1 cellular context compared by ENCODE assay signal in the genomic region with DNA sequence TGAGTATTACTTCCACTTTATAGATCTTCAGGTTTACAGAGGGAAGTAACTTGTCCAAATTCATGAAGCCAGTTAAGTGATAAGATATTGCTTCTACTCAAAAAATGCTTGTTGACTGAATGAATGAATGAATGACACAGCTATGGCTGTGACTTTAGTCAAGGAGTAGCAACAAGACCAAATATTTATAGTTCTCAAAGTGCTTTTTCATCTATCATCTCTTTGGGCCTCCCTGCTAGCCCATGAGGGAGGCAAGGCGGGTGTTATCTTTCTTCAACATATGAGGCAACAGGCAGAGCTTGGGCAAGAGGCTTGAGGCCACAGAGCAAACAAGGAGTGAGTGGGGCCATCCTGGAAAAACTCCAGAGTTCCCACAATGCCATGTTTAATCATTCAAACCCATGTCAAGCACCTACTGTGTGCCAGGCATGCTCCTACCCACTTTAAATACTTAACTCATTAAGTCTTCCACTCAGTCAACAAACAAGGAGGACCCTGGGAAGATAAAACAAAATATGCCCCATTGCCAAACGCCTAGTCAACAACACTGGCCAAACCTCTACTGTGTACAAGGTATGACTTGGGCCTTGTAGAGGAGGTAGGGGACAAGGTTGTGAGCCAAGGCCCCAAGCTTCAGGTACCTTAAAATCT.
A peak's percentile ranks its signal among the peaks of the same experiment; 100 is the strongest.
TF ChIP-seq lines count a peak whose summit lies in the region.

No MANE protein-coding gene starts in this region.

TF ChIP-seq in HepG2, 621 proteins besides CTCF, POLR2A, EP300 and RAD21 (continued from another document and continues in another):
- TF ChIP-seq, protein P1, sequence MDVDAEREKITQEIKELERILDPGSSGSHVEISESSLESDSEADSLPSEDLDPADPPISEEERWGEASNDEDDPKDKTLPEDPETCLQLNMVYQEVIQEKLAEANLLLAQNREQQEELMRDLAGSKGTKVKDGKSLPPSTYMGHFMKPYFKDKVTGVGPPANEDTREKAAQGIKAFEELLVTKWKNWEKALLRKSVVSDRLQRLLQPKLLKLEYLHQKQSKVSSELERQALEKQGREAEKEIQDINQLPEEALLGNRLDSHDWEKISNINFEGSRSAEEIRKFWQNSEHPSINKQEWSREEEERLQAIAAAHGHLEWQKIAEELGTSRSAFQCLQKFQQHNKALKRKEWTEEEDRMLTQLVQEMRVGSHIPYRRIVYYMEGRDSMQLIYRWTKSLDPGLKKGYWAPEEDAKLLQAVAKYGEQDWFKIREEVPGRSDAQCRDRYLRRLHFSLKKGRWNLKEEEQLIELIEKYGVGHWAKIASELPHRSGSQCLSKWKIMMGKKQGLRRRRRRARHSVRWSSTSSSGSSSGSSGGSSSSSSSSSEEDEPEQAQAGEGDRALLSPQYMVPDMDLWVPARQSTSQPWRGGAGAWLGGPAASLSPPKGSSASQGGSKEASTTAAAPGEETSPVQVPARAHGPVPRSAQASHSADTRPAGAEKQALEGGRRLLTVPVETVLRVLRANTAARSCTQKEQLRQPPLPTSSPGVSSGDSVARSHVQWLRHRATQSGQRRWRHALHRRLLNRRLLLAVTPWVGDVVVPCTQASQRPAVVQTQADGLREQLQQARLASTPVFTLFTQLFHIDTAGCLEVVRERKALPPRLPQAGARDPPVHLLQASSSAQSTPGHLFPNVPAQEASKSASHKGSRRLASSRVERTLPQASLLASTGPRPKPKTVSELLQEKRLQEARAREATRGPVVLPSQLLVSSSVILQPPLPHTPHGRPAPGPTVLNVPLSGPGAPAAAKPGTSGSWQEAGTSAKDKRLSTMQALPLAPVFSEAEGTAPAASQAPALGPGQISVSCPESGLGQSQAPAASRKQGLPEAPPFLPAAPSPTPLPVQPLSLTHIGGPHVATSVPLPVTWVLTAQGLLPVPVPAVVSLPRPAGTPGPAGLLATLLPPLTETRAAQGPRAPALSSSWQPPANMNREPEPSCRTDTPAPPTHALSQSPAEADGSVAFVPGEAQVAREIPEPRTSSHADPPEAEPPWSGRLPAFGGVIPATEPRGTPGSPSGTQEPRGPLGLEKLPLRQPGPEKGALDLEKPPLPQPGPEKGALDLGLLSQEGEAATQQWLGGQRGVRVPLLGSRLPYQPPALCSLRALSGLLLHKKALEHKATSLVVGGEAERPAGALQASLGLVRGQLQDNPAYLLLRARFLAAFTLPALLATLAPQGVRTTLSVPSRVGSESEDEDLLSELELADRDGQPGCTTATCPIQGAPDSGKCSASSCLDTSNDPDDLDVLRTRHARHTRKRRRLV (CRISPR knock-in tag; IDR thresholded peaks at IDR 0.05): no peak
- TF ChIP-seq, protein P2, sequence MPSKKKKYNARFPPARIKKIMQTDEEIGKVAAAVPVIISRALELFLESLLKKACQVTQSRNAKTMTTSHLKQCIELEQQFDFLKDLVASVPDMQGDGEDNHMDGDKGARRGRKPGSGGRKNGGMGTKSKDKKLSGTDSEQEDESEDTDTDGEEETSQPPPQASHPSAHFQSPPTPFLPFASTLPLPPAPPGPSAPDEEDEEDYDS (CRISPR knock-in tag; IDR thresholded peaks at IDR 0.05): peak; percentile 66; the same call in 1 of the 2 replicates
- TF ChIP-seq, protein P3, sequence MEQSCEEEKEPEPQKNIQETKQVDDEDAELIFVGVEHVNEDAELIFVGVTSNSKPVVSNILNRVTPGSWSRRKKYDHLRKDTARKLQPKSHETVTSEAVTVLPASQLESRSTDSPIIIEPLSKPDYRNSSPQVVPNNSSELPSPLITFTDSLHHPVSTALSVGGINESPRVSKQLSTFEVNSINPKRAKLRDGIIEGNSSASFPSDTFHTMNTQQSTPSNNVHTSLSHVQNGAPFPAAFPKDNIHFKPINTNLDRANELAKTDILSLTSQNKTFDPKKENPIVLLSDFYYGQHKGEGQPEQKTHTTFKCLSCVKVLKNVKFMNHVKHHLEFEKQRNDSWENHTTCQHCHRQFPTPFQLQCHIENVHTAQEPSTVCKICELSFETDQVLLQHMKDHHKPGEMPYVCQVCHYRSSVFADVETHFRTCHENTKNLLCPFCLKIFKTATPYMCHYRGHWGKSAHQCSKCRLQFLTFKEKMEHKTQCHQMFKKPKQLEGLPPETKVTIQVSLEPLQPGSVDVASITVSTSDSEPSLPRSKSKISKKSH (CRISPR knock-in tag; IDR thresholded peaks at IDR 0.05; ENCODE audit: borderline replicate concordance): no peak
- TF ChIP-seq, protein P4, sequence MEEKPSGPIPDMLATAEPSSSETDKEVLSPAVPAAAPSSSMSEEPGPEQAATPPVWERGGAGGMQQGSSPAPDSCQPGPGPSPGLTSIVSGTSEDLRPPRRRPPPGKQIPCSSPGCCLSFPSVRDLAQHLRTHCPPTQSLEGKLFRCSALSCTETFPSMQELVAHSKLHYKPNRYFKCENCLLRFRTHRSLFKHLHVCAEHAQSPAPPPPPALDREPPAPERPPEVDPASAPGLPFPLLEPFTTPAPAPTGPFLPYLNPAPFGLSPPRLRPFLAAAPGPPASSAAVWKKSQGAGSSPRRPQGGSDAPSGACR (CRISPR knock-in tag; IDR thresholded peaks at IDR 0.05): peak; percentile 99
- TF ChIP-seq, protein P5, sequence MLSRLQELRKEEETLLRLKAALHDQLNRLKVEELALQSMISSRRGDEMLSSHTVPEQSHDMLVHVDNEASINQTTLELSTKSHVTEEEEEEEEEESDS (CRISPR knock-in tag; IDR thresholded peaks at IDR 0.05; ENCODE audit: borderline replicate concordance): peak; percentile 74; the same call in 1 of the 2 replicates
- TF ChIP-seq, protein P6, sequence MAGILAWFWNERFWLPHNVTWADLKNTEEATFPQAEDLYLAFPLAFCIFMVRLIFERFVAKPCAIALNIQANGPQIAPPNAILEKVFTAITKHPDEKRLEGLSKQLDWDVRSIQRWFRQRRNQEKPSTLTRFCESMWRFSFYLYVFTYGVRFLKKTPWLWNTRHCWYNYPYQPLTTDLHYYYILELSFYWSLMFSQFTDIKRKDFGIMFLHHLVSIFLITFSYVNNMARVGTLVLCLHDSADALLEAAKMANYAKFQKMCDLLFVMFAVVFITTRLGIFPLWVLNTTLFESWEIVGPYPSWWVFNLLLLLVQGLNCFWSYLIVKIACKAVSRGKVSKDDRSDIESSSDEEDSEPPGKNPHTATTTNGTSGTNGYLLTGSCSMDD (CRISPR knock-in tag; IDR thresholded peaks at IDR 0.05): no peak
- no peak for TF ChIP-seq ZNF17 (CRISPR knock-in tag; IDR thresholded peaks at IDR 0.05)
- TF ChIP-seq HOXA3 (CRISPR knock-in tag; IDR thresholded peaks at IDR 0.05): peak; percentile 96
- no peak for TF ChIP-seq THYN1 (CRISPR knock-in tag; IDR thresholded peaks at IDR 0.05; ENCODE audit: borderline replicate concordance, low read depth)
- TF ChIP-seq, protein P7, sequence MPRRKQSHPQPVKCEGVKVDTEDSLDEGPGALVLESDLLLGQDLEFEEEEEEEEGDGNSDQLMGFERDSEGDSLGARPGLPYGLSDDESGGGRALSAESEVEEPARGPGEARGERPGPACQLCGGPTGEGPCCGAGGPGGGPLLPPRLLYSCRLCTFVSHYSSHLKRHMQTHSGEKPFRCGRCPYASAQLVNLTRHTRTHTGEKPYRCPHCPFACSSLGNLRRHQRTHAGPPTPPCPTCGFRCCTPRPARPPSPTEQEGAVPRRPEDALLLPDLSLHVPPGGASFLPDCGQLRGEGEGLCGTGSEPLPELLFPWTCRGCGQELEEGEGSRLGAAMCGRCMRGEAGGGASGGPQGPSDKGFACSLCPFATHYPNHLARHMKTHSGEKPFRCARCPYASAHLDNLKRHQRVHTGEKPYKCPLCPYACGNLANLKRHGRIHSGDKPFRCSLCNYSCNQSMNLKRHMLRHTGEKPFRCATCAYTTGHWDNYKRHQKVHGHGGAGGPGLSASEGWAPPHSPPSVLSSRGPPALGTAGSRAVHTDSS (CRISPR knock-in tag; conservative IDR thresholded peaks at IDR 0.05): no peak
- no peak for TF ChIP-seq ZNF660 (CRISPR knock-in tag; IDR thresholded peaks at IDR 0.05; ENCODE audit: borderline replicate concordance, low read depth)
- peak; percentile 75; the same call in 1 of the 2 replicates for TF ChIP-seq TP53 (CRISPR knock-in tag; conservative IDR thresholded peaks at IDR 0.05)
- TF ChIP-seq, protein P8, sequence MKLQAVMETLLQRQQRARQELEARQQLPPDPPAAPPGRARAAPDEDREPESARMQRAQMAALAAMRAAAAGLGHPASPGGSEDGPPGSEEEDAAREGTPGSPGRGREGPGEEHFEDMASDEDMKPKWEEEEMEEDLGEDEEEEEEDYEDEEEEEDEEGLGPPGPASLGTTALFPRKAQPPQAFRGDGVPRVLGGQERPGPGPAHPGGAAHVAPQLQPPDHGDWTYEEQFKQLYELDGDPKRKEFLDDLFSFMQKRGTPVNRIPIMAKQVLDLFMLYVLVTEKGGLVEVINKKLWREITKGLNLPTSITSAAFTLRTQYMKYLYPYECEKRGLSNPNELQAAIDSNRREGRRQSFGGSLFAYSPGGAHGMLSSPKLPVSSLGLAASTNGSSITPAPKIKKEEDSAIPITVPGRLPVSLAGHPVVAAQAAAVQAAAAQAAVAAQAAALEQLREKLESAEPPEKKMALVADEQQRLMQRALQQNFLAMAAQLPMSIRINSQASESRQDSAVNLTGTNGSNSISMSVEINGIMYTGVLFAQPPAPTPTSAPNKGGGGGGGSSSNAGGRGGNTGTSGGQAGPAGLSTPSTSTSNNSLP (IDR thresholded peaks at IDR 0.05; ENCODE audit: low read depth, low read length): peak; percentile 57
- TF ChIP-seq ZSCAN22 (CRISPR knock-in tag; IDR thresholded peaks at IDR 0.05): no peak; the same call in 1 of the 2 replicates
- TF ChIP-seq SP4 (CRISPR knock-in tag; IDR thresholded peaks at IDR 0.05): 0 out of 2 replicates have a peak, but pooled peaks have one; percentile 27
- TF ChIP-seq, protein P9, sequence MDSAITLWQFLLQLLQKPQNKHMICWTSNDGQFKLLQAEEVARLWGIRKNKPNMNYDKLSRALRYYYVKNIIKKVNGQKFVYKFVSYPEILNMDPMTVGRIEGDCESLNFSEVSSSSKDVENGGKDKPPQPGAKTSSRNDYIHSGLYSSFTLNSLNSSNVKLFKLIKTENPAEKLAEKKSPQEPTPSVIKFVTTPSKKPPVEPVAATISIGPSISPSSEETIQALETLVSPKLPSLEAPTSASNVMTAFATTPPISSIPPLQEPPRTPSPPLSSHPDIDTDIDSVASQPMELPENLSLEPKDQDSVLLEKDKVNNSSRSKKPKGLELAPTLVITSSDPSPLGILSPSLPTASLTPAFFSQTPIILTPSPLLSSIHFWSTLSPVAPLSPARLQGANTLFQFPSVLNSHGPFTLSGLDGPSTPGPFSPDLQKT (CRISPR knock-in tag; IDR thresholded peaks at IDR 0.05; ENCODE audit: borderline replicate concordance): no peak
- TF ChIP-seq MED13 (CRISPR knock-in tag; IDR thresholded peaks at IDR 0.05): peak; percentile 100
- TF ChIP-seq, protein P10, sequence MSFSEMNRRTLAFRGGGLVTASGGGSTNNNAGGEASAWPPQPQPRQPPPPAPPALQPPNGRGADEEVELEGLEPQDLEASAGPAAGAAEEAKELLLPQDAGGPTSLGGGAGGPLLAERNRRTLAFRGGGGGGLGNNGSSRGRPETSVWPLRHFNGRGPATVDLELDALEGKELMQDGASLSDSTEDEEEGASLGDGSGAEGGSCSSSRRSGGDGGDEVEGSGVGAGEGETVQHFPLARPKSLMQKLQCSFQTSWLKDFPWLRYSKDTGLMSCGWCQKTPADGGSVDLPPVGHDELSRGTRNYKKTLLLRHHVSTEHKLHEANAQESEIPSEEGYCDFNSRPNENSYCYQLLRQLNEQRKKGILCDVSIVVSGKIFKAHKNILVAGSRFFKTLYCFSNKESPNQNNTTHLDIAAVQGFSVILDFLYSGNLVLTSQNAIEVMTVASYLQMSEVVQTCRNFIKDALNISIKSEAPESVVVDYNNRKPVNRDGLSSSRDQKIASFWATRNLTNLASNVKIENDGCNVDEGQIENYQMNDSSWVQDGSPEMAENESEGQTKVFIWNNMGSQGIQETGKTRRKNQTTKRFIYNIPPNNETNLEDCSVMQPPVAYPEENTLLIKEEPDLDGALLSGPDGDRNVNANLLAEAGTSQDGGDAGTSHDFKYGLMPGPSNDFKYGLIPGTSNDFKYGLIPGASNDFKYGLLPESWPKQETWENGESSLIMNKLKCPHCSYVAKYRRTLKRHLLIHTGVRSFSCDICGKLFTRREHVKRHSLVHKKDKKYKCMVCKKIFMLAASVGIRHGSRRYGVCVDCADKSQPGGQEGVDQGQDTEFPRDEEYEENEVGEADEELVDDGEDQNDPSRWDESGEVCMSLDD (CRISPR knock-in tag; IDR thresholded peaks at IDR 0.05; ENCODE audit: borderline replicate concordance): 0 out of 2 replicates have a peak, but pooled peaks have one; percentile 77
- TF ChIP-seq ZNF615 (CRISPR knock-in tag; IDR thresholded peaks at IDR 0.05; ENCODE audit: borderline replicate concordance): peak; percentile 90
- peak; percentile 82 for TF ChIP-seq ELF3 (CRISPR knock-in tag; IDR thresholded peaks at IDR 0.05)
- peak; percentile 89 for TF ChIP-seq GFI1 (CRISPR knock-in tag; IDR thresholded peaks at IDR 0.05; ENCODE audit: borderline replicate concordance)
- TF ChIP-seq ZSCAN20 (CRISPR knock-in tag; IDR thresholded peaks at IDR 0.05; ENCODE audit: borderline replicate concordance): 0 out of 2 replicates have a peak, but pooled peaks have one; percentile 17
- 0 out of 2 replicates have a peak, but pooled peaks have one; percentile 20 for TF ChIP-seq SAFB2 (CRISPR knock-in tag; IDR thresholded peaks at IDR 0.05; ENCODE audit: borderline replicate concordance, low read depth)
- peak; percentile 91 for TF ChIP-seq TBL1XR1 (IDR thresholded peaks at IDR 0.05; ENCODE audit: borderline replicate concordance, low read length, partially characterized antibody)
- peak; percentile 89; the same call in 1 of the 2 replicates for TF ChIP-seq ETV6 (CRISPR knock-in tag; conservative IDR thresholded peaks at IDR 0.05)
- peak; percentile 89 for TF ChIP-seq SAP130 (CRISPR knock-in tag; IDR thresholded peaks at IDR 0.05; ENCODE audit: low read depth)
- peak; percentile 75 for TF ChIP-seq MAZ (IDR thresholded peaks at IDR 0.05; ENCODE audit: borderline replicate concordance, low read depth, low read length)
- TF ChIP-seq MAZ (CRISPR knock-in tag; IDR thresholded peaks at IDR 0.05; ENCODE audit: low read depth): peak; percentile 82
- TF ChIP-seq, protein P11, sequence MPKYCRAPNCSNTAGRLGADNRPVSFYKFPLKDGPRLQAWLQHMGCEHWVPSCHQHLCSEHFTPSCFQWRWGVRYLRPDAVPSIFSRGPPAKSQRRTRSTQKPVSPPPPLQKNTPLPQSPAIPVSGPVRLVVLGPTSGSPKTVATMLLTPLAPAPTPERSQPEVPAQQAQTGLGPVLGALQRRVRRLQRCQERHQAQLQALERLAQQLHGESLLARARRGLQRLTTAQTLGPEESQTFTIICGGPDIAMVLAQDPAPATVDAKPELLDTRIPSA (CRISPR knock-in tag; IDR thresholded peaks at IDR 0.05; ENCODE audit: borderline replicate concordance): no peak
- TF ChIP-seq ZMYM2 (CRISPR knock-in tag; IDR thresholded peaks at IDR 0.05): peak; percentile 99
- TF ChIP-seq, protein P12, sequence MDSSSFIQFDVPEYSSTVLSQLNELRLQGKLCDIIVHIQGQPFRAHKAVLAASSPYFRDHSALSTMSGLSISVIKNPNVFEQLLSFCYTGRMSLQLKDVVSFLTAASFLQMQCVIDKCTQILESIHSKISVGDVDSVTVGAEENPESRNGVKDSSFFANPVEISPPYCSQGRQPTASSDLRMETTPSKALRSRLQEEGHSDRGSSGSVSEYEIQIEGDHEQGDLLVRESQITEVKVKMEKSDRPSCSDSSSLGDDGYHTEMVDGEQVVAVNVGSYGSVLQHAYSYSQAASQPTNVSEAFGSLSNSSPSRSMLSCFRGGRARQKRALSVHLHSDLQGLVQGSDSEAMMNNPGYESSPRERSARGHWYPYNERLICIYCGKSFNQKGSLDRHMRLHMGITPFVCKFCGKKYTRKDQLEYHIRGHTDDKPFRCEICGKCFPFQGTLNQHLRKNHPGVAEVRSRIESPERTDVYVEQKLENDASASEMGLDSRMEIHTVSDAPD (CRISPR knock-in tag; IDR thresholded peaks at IDR 0.05): peak; percentile 61
- no peak for TF ChIP-seq ZNF572 (CRISPR knock-in tag; IDR thresholded peaks at IDR 0.05)
- TF ChIP-seq REXO4 (CRISPR knock-in tag; IDR thresholded peaks at IDR 0.05; ENCODE audit: borderline replicate concordance): no peak
- no peak; the same call in 1 of the 2 replicates for TF ChIP-seq ZNF292 (CRISPR knock-in tag; IDR thresholded peaks at IDR 0.05; ENCODE audit: borderline replicate concordance, low read depth)
- TF ChIP-seq GABPA (IDR thresholded peaks at IDR 0.05; ENCODE audit: low read depth, low read length): no peak
- no peak for TF ChIP-seq GABPA (CRISPR knock-in tag; IDR thresholded peaks at IDR 0.05; ENCODE audit: low read depth)
